8 cellular contexts compared by ENCODE assay signal in the genomic region with DNA sequence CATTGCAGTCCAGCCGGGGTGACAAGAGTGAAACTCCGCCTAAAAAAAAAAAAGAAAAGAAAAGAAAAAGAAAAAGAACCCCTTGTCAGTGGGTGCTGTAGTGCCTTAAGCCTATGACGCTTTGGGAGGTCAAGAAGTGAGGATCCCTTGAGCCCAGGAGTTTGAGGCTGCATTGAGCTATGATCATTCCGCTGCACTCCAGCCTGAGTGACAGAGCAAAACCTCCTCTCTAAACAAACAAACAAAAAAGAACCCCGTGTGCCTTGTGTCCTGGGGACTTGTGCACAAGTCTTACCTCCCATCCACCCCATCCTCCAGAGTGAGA. TPM values are rescaled to one million over a fixed set of nuclear protein-coding genes. Genes with fewer than 3 reads are reported as not detected.
DNase-seq lines count a peak whose midpoint lies in the region; ATAC-seq and TF ChIP-seq lines count a peak whose summit lies in the region.

No MANE protein-coding gene starts in this region.

- H3K9me3 Mint-ChIP-seq in nephron = no peaks in the 10 kb centered on the region

- no peaks in the 10 kb centered on the region for H3K27me3 ChIP-seq in BLaER1
- no peaks in the 10 kb centered on the region for H3K27me3 ChIP-seq in PC-3 (ENCODE audit: low read length)
- no peaks in the 10 kb centered on the region for H3K27me3 ChIP-seq in dorsolateral prefrontal cortex
- H3K27me3 ChIP-seq in BE2C = no peaks in the 10 kb centered on the region

- peaks cover 4% of the 10 kb centered on the region for H3K27me3 Mint-ChIP-seq in nephron (ENCODE audit: low read depth)

- no peaks in the 10 kb centered on the region for H3K36me3 Mint-ChIP-seq in nephron (ENCODE audit: low read depth)

- peaks cover 53% of the 10 kb centered on the region for H3K4me1 ChIP-seq in BLaER1
- H3K4me1 ChIP-seq in PC-3 (ENCODE audit: insufficient read depth, low read length) = peaks cover 46% of the 10 kb centered on the region
- peaks cover 6% of the 10 kb centered on the region for H3K4me1 ChIP-seq in BE2C

- no peak for ATAC-seq in PC-3

- H3K9me2 ChIP-seq in PC-3 (replicated peaks; ENCODE audit: low read length) = no peaks in the 10 kb centered on the region

- H3K79me2 ChIP-seq in PC-3 (ENCODE audit: low read length) = peaks cover 24% of the 10 kb centered on the region

- H3K27ac Mint-ChIP-seq in nephron = peak overlapping the region; percentile 78 to 81 (median 79)

- BruUV-seq in PC-3 (replicated peaks; lab: Mats Ljungman, UMichigan) = TSS peak; percentile 51

- H3F3A ChIP-seq in PC-3 (ENCODE audit: low read length, unreplicated experiment) = peaks cover 5% of the 10 kb centered on the region

- no peaks in the 10 kb centered on the region for H3K9me3 ChIP-seq in BLaER1
- H3K9me3 ChIP-seq in PC-3 (ENCODE audit: low read length) = no peaks in the 10 kb centered on the region
- H3K9me3 ChIP-seq in BE2C = no peaks in the 10 kb centered on the region

- H3K27ac ChIP-seq in BLaER1 (peak overlapping the region; percentile 62), PC-3 (ENCODE audit: low read length) (peak overlapping the region; percentile 100), dorsolateral prefrontal cortex (peak overlapping the region in 53 of 59 donors; percentile 57 to 94 (median 85))

- DNase-seq in PC-3 (no peak), dorsolateral prefrontal cortex (no peak), HK-2 (ENCODE audit: unreplicated experiment) (no peak), BE2C (no peak), NCI-H2029 (lab: John Stamatoyannopoulos, UW) (no peak), nucleus accumbens (lab: John Stamatoyannopoulos, UW) (no peak)

- H3K4me3 ChIP-seq in BLaER1 (no peak overlapping the region), PC-3 (ENCODE audit: low read length) (no peak overlapping the region; the same call in 1 of the 2 replicates), dorsolateral prefrontal cortex (peak overlapping the region in 31 of 59 donors; percentile 5 to 56 (median 36)), BE2C (ENCODE audit: low read depth, low read length) (no peak overlapping the region)

- intact Hi-C loops in PC-3 (cut with micrococcal nuclease) (loop anchor here (2.0 to 10.0 kb wide), 2 partner anchors 16 to 336 kb away; partner anchors contain the start of gene ST6GALNAC4), dorsolateral prefrontal cortex (cut with DNase I) (no loop called here)

- H3K36me3 ChIP-seq in BLaER1 = no peaks in the 10 kb centered on the region
- no peaks in the 10 kb centered on the region for H3K36me3 ChIP-seq in PC-3 (ENCODE audit: low read depth, low read length)
- H3K36me3 ChIP-seq in BE2C = no peaks in the 10 kb centered on the region

- no peak overlapping the region for H2AFZ ChIP-seq in PC-3 (ENCODE audit: low read length)

- H3K4me1 Mint-ChIP-seq in nephron = peaks cover 29% of the 10 kb centered on the region

- CTCF ChIA-PET in PC-3 (lab: Charles Lee) = interaction anchor here (1.2 kb wide), 1 partner anchor 17 kb away, joined by 3 read pairs; no protein-coding TSS in a partner anchor

- peak overlapping the region; percentile 81 for H3K4me2 ChIP-seq in BLaER1
- H3K4me2 ChIP-seq in PC-3 (ENCODE audit: low read length) = peak overlapping the region; percentile 98

- H3K4me3 Mint-ChIP-seq in nephron = peak overlapping the region; percentile 15 to 45 (median 37)

- H3K9ac ChIP-seq in BLaER1 (0 out of 2 replicates have a peak overlapping the region, but pooled peaks have one; percentile 51), PC-3 (ENCODE audit: low read length) (peak overlapping the region; percentile 31)

- H4K20me1 ChIP-seq in BLaER1 (no peaks in the 10 kb centered on the region), PC-3 (ENCODE audit: low read length) (no peaks in the 10 kb centered on the region)

- POLR2A ChIA-PET in PC-3 (lab: Charles Lee; ENCODE audit: unreplicated experiment) = interaction anchor here (0.8 to 1.0 kb wide), 2 partner anchors 10 to 17 kb away, joined by 4 to 5 read pairs; no protein-coding TSS in a partner anchor

- TF ChIP-seq CTCF in PC-3 (conservative IDR thresholded peaks at IDR 0.05; ENCODE audit: low read depth, low read length) (no peak), dorsolateral prefrontal cortex (IDR thresholded peaks at IDR 0.05 in 54 of 56, conservative IDR thresholded peaks at IDR 0.05 in 2 of 56; ENCODE audit: low read depth in 1 of 56, partially characterized antibody in 56 of 56) (no peak), nephron (IDR thresholded peaks at IDR 0.05; ENCODE audit: unreplicated experiment in 3 of 3) (no peak), BE2C (IDR thresholded peaks at IDR 0.05; ENCODE audit: low read depth, low read length) (no peak)

RNA-seq across cellular contexts. Expression of gene STXBP1, which starts 33.5 kb away (rescaled TPM):
- total RNA-seq in PC-3 (2014; rRNA removed) (9.1 and 12.2 TPM in 2 replicates), dorsolateral prefrontal cortex (1,000 to 10,000 TPM in 52 of 120 experiments, 100 to 1,000 TPM in 68; 334 to 1,348 (median 969) TPM)
- polyA plus RNA-seq in BE2C (2012; ENCODE audit: insufficient read depth, insufficient read length, low read depth) = 118 TPM

Comparison
In these comparisons a context has a peak if more than half of its experiments do, and no peak if none do; other contexts are left out.
1. H3K4me3 ChIP-seq: peak in dorsolateral prefrontal cortex (31 of 59); none in BLaER1 (single experiment), PC-3 (single experiment) and BE2C (single experiment).
2. RNA of gene STXBP1, which starts 33.5 kb away (total RNA-seq): 334 to 1,348 TPM in dorsolateral prefrontal cortex; 9.1 to 12.2 TPM in PC-3; every median in the first group is over 10 times any median in the second.
3. Peak in every context shown above with its lines, with median percentiles within 50 percentile points of each other: H3K27ac ChIP-seq.